8 cellular contexts compared by ENCODE assay signal in genomic region chr2:47174731-47175361, GRCh38.
A peak's percentile ranks its signal among the peaks of the same experiment; 100 is the strongest.
DNase-seq lines count a peak whose midpoint lies in the region; ATAC-seq and TF ChIP-seq lines count a peak whose summit lies in the region.

No MANE protein-coding gene starts in this region.

- peaks cover 59% of the 10 kb centered on the region for H3K4me1 ChIP-seq in OCI-LY1 (ENCODE audit: insufficient read depth, low read length, severe bottlenecking)

- DNase-seq in AG20443 (ENCODE audit: low spot score) (peak; percentile 52), GM19240 (ENCODE audit: insufficient read length, low spot score) (peak; percentile 11), astrocyte of the spinal cord (ENCODE audit: low read depth, low spot score) (peak; percentile 77), islet precursor cell (peak; percentile 63)
- DNase-seq in stimulated activated CD4-positive, alpha-beta T cell treated with anti-CD3 and anti-CD28 coated beads, TNF-alpha, amount 100 ng/mL, for 24 hours (ENCODE audit: low read depth in 3 of 3), result peak in 2 of 3 experiments; percentile 11 to 17

- H4K20me1 ChIP-seq in OCI-LY1 (ENCODE audit: insufficient read depth, low read length), result 0 out of 2 replicates have a peak, but pooled peaks cover 5% of the 10 kb centered on the region

- no peak for TF ChIP-seq CTCF in OCI-LY1 (IDR thresholded peaks at IDR 0.05; ENCODE audit: low read length)
- TF ChIP-seq CTCF in astrocyte of the spinal cord (IDR thresholded peaks at IDR 0.05; ENCODE audit: low read depth, low read length), result no peak

- H3K9me3 ChIP-seq in OCI-LY1 (ENCODE audit: low read length), result no peaks in the 10 kb centered on the region

- in situ Hi-C loops in astrocyte of the spinal cord (cut with HindIII; ENCODE audit: low sequenced_read_pairs), result no loop called here

- peak overlapping the region; percentile 96 for H3K4me3 ChIP-seq in OCI-LY1 (ENCODE audit: low read depth, low read length, poor library complexity, severe bottlenecking)
- peak overlapping the region; percentile 76 for H3K4me3 ChIP-seq in astrocyte of the spinal cord (ENCODE audit: low read depth, low read length)

- peaks cover 57% of the 10 kb centered on the region for H3K36me3 ChIP-seq in OCI-LY1 (ENCODE audit: insufficient read depth, low read length)

- H3F3A ChIP-seq in OCI-LY1 (ENCODE audit: insufficient read depth, low read length), result no peaks in the 10 kb centered on the region

- no peak for ATAC-seq in HG03460 (IDR thresholded peaks at IDR 0.05; ENCODE audit: unreplicated experiment)
- ATAC-seq in GM18907 (IDR thresholded peaks at IDR 0.05; ENCODE audit: unreplicated experiment), result no peak

- H3K9me2 ChIP-seq in OCI-LY1 (ENCODE audit: low read depth, low read length), result no peaks in the 10 kb centered on the region

- peaks cover 63% of the 10 kb centered on the region for H3K79me2 ChIP-seq in OCI-LY1 (ENCODE audit: insufficient read depth, low read length)

- H3K4me2 ChIP-seq in OCI-LY1 (ENCODE audit: low read length), result peak overlapping the region; percentile 84

- H3K27me3 ChIP-seq in OCI-LY1 (ENCODE audit: insufficient read depth, low read length), result no peaks in the 10 kb centered on the region

- peak overlapping the region; percentile 99 for H3K9ac ChIP-seq in OCI-LY1 (ENCODE audit: low read length)

- H3K27ac ChIP-seq in OCI-LY1 (ENCODE audit: low read depth, low read length, poor library complexity, severe bottlenecking), result peak overlapping the region; percentile 48

- no peak overlapping the region for H2AFZ ChIP-seq in OCI-LY1 (ENCODE audit: low read length)

Comparison
In these comparisons a context has a peak if more than half of its experiments do, and no peak if none do; other contexts are left out.
1. DNase-seq: peak in every context shown above with its lines; median percentile 77 in astrocyte of the spinal cord; 63 in islet precursor cell; 52 in AG20443; 14 in stimulated activated CD4-positive, alpha-beta T cell treated with anti-CD3 and anti-CD28 coated beads, TNF-alpha, amount 100 ng/mL, for 24 hours; 11 in GM19240.